ENCODE assay signal across 26 cellular contexts in genomic region chr2:11514904-11515303, GRCh38. TPM values are rescaled to one million over a fixed set of nuclear protein-coding genes. Genes with fewer than 3 reads are reported as not detected.
"Had no signal": no experiment of that assay in that cellular context is flagged by ENCODE, and none has a peak within 500 bp of the region (broad histone marks: within the 10 kb centered on the region; RNA-seq: fewer than 3 reads in every experiment).

No MANE protein-coding gene starts in this region.

- H3K36me3 ChIP-seq: esophagus muscularis mucosa, ovary, spleen, thoracic aorta, tibial nerve, upper lobe of left lung had no signal

- H3K27me3 ChIP-seq: dorsolateral prefrontal cortex, esophagus muscularis mucosa, ovary, tibial nerve, upper lobe of left lung had no signal

- H3K4me3 Mint-ChIP-seq: memory B cell; natural killer cell; stimulated activated memory B cell treated with anti-CD40 and anti-IgM and Interleukin-4, amounts not matched to agents 10 μg/mL and 1 μg/mL and 100 μg/mL, for 72 hours had no signal

- H3K9me3 ChIP-seq: ovary, psoas muscle, thoracic aorta, tibial nerve, upper lobe of left lung had no signal

- H3K27ac ChIP-seq: foreskin keratinocyte, psoas muscle, skin epidermis, spleen, thoracic aorta, upper lobe of left lung had no signal

- FAIRE-seq: colon, endothelial cell of umbilical vein, kidney had no signal

- H3K4me3 ChIP-seq: esophagus muscularis mucosa, lung, ovary, psoas muscle, skin epidermis, spleen, thoracic aorta, tibial nerve, upper lobe of left lung had no signal

- H3K36me3 Mint-ChIP-seq: memory B cell; natural killer cell; stimulated activated memory B cell treated with anti-CD40 and anti-IgM and Interleukin-4, amounts not matched to agents 10 μg/mL and 1 μg/mL and 100 μg/mL, for 72 hours had no signal

- H3K4me1 Mint-ChIP-seq: memory B cell; natural killer cell; stimulated activated memory B cell treated with anti-CD40 and anti-IgM and Interleukin-4, amounts not matched to agents 10 μg/mL and 1 μg/mL and 100 μg/mL, for 72 hours had no signal

- H3K27ac Mint-ChIP-seq: memory B cell; natural killer cell; stimulated activated memory B cell treated with anti-CD40 and anti-IgM and Interleukin-4, amounts not matched to agents 10 μg/mL and 1 μg/mL and 100 μg/mL, for 72 hours had no signal

- H3K4me1 ChIP-seq: esophagus muscularis mucosa, foreskin keratinocyte, psoas muscle, spleen, upper lobe of left lung had no signal

- H3K9me3 Mint-ChIP-seq: memory B cell, natural killer cell had no signal

- ATAC-seq: foreskin keratinocyte; left lobe of liver; natural killer cell; psoas muscle; right cardiac atrium; stimulated activated memory B cell treated with anti-CD40 and anti-IgM and Interleukin-4, amounts not matched to agents 10 μg/mL and 1 μg/mL and 100 μg/mL, for 72 hours; stimulated activated naive CD8-positive, alpha-beta T cell treated with anti-CD3 and anti-CD28 coated beads, Interleukin-15, Interleukin-2, amounts not matched to agents 100 U/mL and 50 U/mL, for 24 hours had no signal

- DNase-seq: cerebellar nuclear complex; dorsolateral prefrontal cortex; effector CD8-positive, alpha-beta T cell; foreskin keratinocyte; kidney; natural killer cell; occipital lobe; posterior cingulate gyrus; psoas muscle; right cardiac atrium; spleen; stimulated activated CD4-positive, alpha-beta T cell treated with anti-CD3 and anti-CD28 coated beads, Interleukin-4, amount 100 ng/mL, for 4 hours; stimulated activated naive CD8-positive, alpha-beta T cell treated with anti-CD3 and anti-CD28 coated beads, Interleukin-15, Interleukin-2, amounts not matched to agents 100 U/mL and 50 U/mL, for 24 hours; substantia nigra; upper lobe of left lung had no signal

RNA-seq across cellular contexts. Expression of gene GREB1, which starts 18.9 kb away (rescaled TPM):
- polyA plus RNA-seq: foreskin keratinocyte had no signal
